ENCODE assay signal across 25 cellular contexts in genomic region chr3:16094644-16095272, GRCh38.
"Had no signal": no experiment of that assay in that cellular context is flagged by ENCODE, and none has a peak within 500 bp of the region (broad histone marks: within the 10 kb centered on the region; RNA-seq: fewer than 3 reads in every experiment).

No MANE protein-coding gene starts in this region.

- H3K4me1 Mint-ChIP-seq: activated B cell treated with CpG ODN at 0.5 μM for 24 hours; neural crest cell; stimulated activated naive B cell treated with anti-CD40 and anti-IgM and Interleukin-4, amounts not matched to agents 10 μg/mL and 1 μg/mL and 100 μg/mL, for 72 hours; T-cell had no signal

- H3K36me3 Mint-ChIP-seq: activated CD4-positive, alpha-beta memory T cell treated with anti-CD3 and anti-CD28 coated beads for 36 hours; T-cell had no signal

- H3K4me3 ChIP-seq: esophagus squamous epithelium, lung, ovary, SK-N-MC, thoracic aorta had no signal

- H3K9me3 Mint-ChIP-seq: activated B cell treated with CpG ODN at 0.5 μM for 24 hours; activated CD4-positive, alpha-beta memory T cell treated with anti-CD3 and anti-CD28 coated beads for 36 hours; activated T-helper 1 cell treated with anti-CD3 and anti-CD28 coated beads, Interleukin-12 subunit alpha, Interleukin-12 subunit beta, Interleukin-2, Interleukin-4 antibody, amounts not matched to agents 30 ng/mL and 10 ng/mL and 1 ng/mL, durations not matched to agents 14 hours and 24 hours and 36 hours; stimulated activated naive B cell treated with anti-CD40 and anti-IgM and Interleukin-4, amounts not matched to agents 10 μg/mL and 1 μg/mL and 100 μg/mL, for 72 hours; T-cell had no signal

- H3K36me3 ChIP-seq: esophagus squamous epithelium, ovary, thoracic aorta had no signal

- H3K9me3 ChIP-seq: ovary, thoracic aorta had no signal

- H3K27ac ChIP-seq: esophagus squamous epithelium, ovary, SK-N-MC, thoracic aorta had no signal

- ATAC-seq: sciatic nerve; stimulated activated naive B cell treated with anti-CD40 and anti-IgM and Interleukin-4, amounts not matched to agents 10 μg/mL and 1 μg/mL and 100 μg/mL, for 72 hours; T-cell had no signal

- H3K4me3 Mint-ChIP-seq: activated B cell treated with CpG ODN at 0.5 μM for 24 hours; activated CD4-positive, alpha-beta memory T cell treated with anti-CD3 and anti-CD28 coated beads for 36 hours; activated naive CD8-positive, alpha-beta T cell; activated T-helper 1 cell treated with anti-CD3 and anti-CD28 coated beads, Interleukin-12 subunit alpha, Interleukin-12 subunit beta, Interleukin-2, Interleukin-4 antibody, amounts not matched to agents 30 ng/mL and 10 ng/mL and 1 ng/mL, durations not matched to agents 14 hours and 24 hours and 36 hours; neural crest cell; stimulated activated naive B cell treated with anti-CD40 and anti-IgM and Interleukin-4, amounts not matched to agents 10 μg/mL and 1 μg/mL and 100 μg/mL, for 72 hours; T-cell had no signal

- H3K27ac Mint-ChIP-seq: activated B cell treated with CpG ODN at 0.5 μM for 24 hours; activated CD4-positive, alpha-beta memory T cell treated with anti-CD3 and anti-CD28 coated beads for 36 hours; activated naive CD8-positive, alpha-beta T cell; activated T-helper 1 cell treated with anti-CD3 and anti-CD28 coated beads, Interleukin-12 subunit alpha, Interleukin-12 subunit beta, Interleukin-2, Interleukin-4 antibody, amounts not matched to agents 30 ng/mL and 10 ng/mL and 1 ng/mL, durations not matched to agents 14 hours and 24 hours and 36 hours; stimulated activated naive B cell treated with anti-CD40 and anti-IgM and Interleukin-4, amounts not matched to agents 10 μg/mL and 1 μg/mL and 100 μg/mL, for 72 hours; T-cell had no signal

- DNase-seq: activated B cell treated with CpG ODN at 0.5 μM for 24 hours; activated CD4-positive, alpha-beta memory T cell treated with anti-CD3 and anti-CD28 coated beads for 36 hours; activated CD4-positive, alpha-beta T cell treated with anti-CD3 and anti-CD28 coated beads for 4 hours; activated gamma-delta T cell treated with Interleukin-2 at 50 U/mL for 16 hours; activated T-cell treated with anti-CD3 and anti-CD28 coated beads for 4 hours; amygdala; dermis blood vessel endothelial cell; effector memory CD4-positive, alpha-beta T cell; esophagus squamous epithelium; foreskin melanocyte; glutamatergic neuron; hypothalamus; islet precursor cell; midbrain; ovary; stimulated activated CD4-positive, alpha-beta T cell treated with anti-CD3 and anti-CD28 coated beads, Interleukin-4, amount 100 ng/mL, for 4 hours; stimulated activated naive B cell treated with anti-CD40 and anti-IgM and Interleukin-4, amounts not matched to agents 10 μg/mL and 1 μg/mL and 100 μg/mL, for 72 hours; T-cell had no signal

- H3K27me3 ChIP-seq: esophagus squamous epithelium, ovary had no signal
